ENCODE assay signal across 24 cellular contexts in genomic region chr12:107788281-107788680, GRCh38. TPM values are rescaled to one million over a fixed set of nuclear protein-coding genes. Genes with fewer than 3 reads are reported as not detected.
"Had no signal": no experiment of that assay in that cellular context is flagged by ENCODE, and none has a peak within 500 bp of the region (broad histone marks: within the 10 kb centered on the region; RNA-seq: fewer than 3 reads in every experiment).

No MANE protein-coding gene starts in this region.

- H3K27me3 ChIP-seq: SJSA1 had no signal

- H3K27ac ChIP-seq: HL-60, SJSA1, SK-N-MC had no signal

- H3K36me3 ChIP-seq: SJSA1 had no signal

- DNase-seq: KBM-7, MV-4-11, NCI-H1048, NCI-H1417, NCI-H1436 treated with DMSO at 0.1 percent for 48 hours, NCI-H1694, NCI-H187 treated with DMSO at 0.1 percent for 48 hours, NCI-H2029 treated with DMSO at 0.1 percent for 48 hours, NCI-H226, NCI-H446, NCI-H510A, NCI-H524 treated with DMSO at 0.1 percent for 48 hours, NCI-H69, NCI-H774, Right ventricle myocardium superior, RPMI8226, SIG-M5 had no signal

- H3K9me3 ChIP-seq: SJSA1 had no signal

- FAIRE-seq: HTR-8/SVneo, RCC 7860 had no signal

- H3K4me3 ChIP-seq: SJSA1, SK-N-MC had no signal

- H3K4me1 ChIP-seq: SJSA1 had no signal

RNA-seq across cellular contexts. Expression of gene ASCL4, which starts 13.8 kb away (rescaled TPM):
- total RNA-seq: LHCN-M2, MCF 10A, Right ventricle myocardium superior, SJSA1 had no signal
